In the genomic region with DNA sequence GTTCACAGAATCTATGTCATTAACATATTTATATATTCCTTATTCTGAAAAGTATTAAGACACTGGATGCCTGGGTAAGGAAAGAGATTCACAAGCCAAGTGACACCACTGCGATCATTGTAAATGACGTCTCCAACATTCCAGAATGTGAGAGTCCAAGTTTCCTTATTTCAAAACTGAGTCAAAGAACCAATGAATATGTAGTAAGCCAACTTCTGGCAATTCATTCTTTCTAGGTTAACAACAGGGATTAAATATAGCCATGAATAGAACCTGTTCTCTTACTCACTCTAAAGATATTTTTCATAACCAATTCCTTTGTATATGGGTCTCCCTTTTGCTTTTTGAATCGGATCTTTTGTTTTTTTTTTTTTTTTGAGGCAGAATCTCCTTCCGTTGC, we compare ENCODE assay signal across 16 cellular contexts. TPM values are rescaled to one million over a fixed set of nuclear protein-coding genes. Genes with fewer than 3 reads are reported as not detected.
A peak's percentile ranks its signal among the peaks of the same experiment; 100 is the strongest.
DNase-seq lines count a peak whose midpoint lies in the region; ATAC-seq and TF ChIP-seq lines count a peak whose summit lies in the region.
"Had no signal": no experiment of that assay in that cellular context is flagged by ENCODE, and none has a peak within 500 bp of the region (broad histone marks: within the 10 kb centered on the region; RNA-seq: fewer than 3 reads in every experiment).

No MANE protein-coding gene starts in this region.

- H2BK5ac ChIP-seq in trophoblast cell (ENCODE audit: low read depth, low read length, poor library complexity): no peak overlapping the region

- no peaks in the 10 kb centered on the region for H3K27me3 ChIP-seq in esophagus muscularis mucosa
- no peaks in the 10 kb centered on the region for H3K27me3 ChIP-seq in trophoblast cell (ENCODE audit: insufficient read depth, low read length)

- H3K4me2 ChIP-seq in trophoblast cell (ENCODE audit: low read length): no peak overlapping the region
- H3K4me2 ChIP-seq: KMS-11 had no signal

- H3K9me3 ChIP-seq in esophagus muscularis mucosa (no peaks in the 10 kb centered on the region), trophoblast cell (ENCODE audit: insufficient read depth, low read depth, low read length) (no peaks in the 10 kb centered on the region)
- H3K9me3 ChIP-seq: HAP-1 had no signal

- POLR2A ChIA-PET in RWPE1 (lab: Yijun Ruan, JAX; ENCODE audit: low non-redundant PET): no interaction called here

- WGBS in esophagus muscularis mucosa: 22% methylated on average over 4 of the region's 4 CpGs
- no CpG with 5 or more reads among the region's 4 CpGs for WGBS in trophoblast cell (ENCODE audit: extremely low coverage, insufficient coverage, insufficient read length)

- H3K14ac ChIP-seq in trophoblast cell (ENCODE audit: low read length): no peak overlapping the region

- no peak overlapping the region for H2AFZ ChIP-seq in trophoblast cell (ENCODE audit: insufficient read depth, low read length, poor library complexity)

- TF ChIP-seq CTCF in AG09309 (IDR thresholded peaks at IDR 0.05; ENCODE audit: control insufficient read depth, insufficient read depth, low read depth, low read length, missing control alignments): no peak
- TF ChIP-seq CTCF in RWPE1 (conservative IDR thresholded peaks at IDR 0.05; ENCODE audit: low read depth): no peak
- no peak for TF ChIP-seq CTCF in esophagus muscularis mucosa (IDR thresholded peaks at IDR 0.05)

- no peak overlapping the region for H2BK12ac ChIP-seq in trophoblast cell (ENCODE audit: low read length)

- ATAC-seq in activated CD8-positive, alpha-beta memory T cell treated with anti-CD3 and anti-CD28 coated beads, Interleukin-2, amount 10 ng/mL, durations not matched to agents 7 days and 5 days: no peak
- ATAC-seq in GM18498 (IDR thresholded peaks at IDR 0.05; ENCODE audit: unreplicated experiment): no peak

- peak overlapping the region; percentile 43; the same call in 1 of the 2 replicates for H3K27ac ChIP-seq in RWPE1
- H3K27ac ChIP-seq in esophagus muscularis mucosa (replicated peaks in 1 of 4): peak overlapping the region; percentile 72 to 80 (median 76)
- H3K27ac ChIP-seq in trophoblast cell (ENCODE audit: low read depth, low read length): no peak overlapping the region
- H3K27ac ChIP-seq: C4-2B, KMS-11 had no signal

- peaks cover 4% of the 10 kb centered on the region for H3K27me3 Mint-ChIP-seq in activated CD8-positive, alpha-beta memory T cell treated with anti-CD3 and anti-CD28 coated beads, Interleukin-2, amount 10 ng/mL, durations not matched to agents 7 days and 5 days
- H3K27me3 Mint-ChIP-seq: activated B cell treated with CpG ODN at 0.5 μM for 24 hours; dendritic cell treated with granulocyte-macrophage colony-stimulating factor and Interleukin-4, amounts not matched to agents 40 ng/mL and 50 ng/mL, for 4 days; naive B cell had no signal

- H3K79me2 ChIP-seq in trophoblast cell (ENCODE audit: control insufficient read depth, insufficient read depth, low read length, poor library complexity): peaks cover 23% of the 10 kb centered on the region

- no peak overlapping the region for H2AK5ac ChIP-seq in trophoblast cell (ENCODE audit: low read length)

- no peaks in the 10 kb centered on the region for H3K36me3 ChIP-seq in esophagus muscularis mucosa
- peaks cover 7 to 9% of the 10 kb centered on the region in 2 experiments for H3K36me3 ChIP-seq in trophoblast cell (ENCODE audit: control insufficient read depth in 1 of 2, insufficient read depth in 2 of 2, low read length in 2 of 2)
- H3K36me3 ChIP-seq: HAP-1 had no signal

- no peak overlapping the region for H4K91ac ChIP-seq in trophoblast cell (ENCODE audit: low read depth, low read length)

- H3K4me3 ChIP-seq in AG09309 (ENCODE audit: control insufficient read depth, low read depth, low read length): no peak overlapping the region
- H3K4me3 ChIP-seq in esophagus muscularis mucosa: no peak overlapping the region
- H3K4me3 ChIP-seq in trophoblast cell (ENCODE audit: low read depth, low read length): no peak overlapping the region
- H3K4me3 ChIP-seq: HAP-1 had no signal

- TF ChIP-seq POLR2A in esophagus muscularis mucosa (IDR thresholded peaks at IDR 0.05; ENCODE audit: low read depth): no peak

- H2BK120ac ChIP-seq in trophoblast cell (ENCODE audit: insufficient read depth, low read length, poor library complexity): no peak overlapping the region

- H3K9me3 Mint-ChIP-seq in activated CD8-positive, alpha-beta memory T cell treated with anti-CD3 and anti-CD28 coated beads, Interleukin-2, amount 10 ng/mL, durations not matched to agents 7 days and 5 days (ENCODE audit: low read depth): no peaks in the 10 kb centered on the region
- H3K9me3 Mint-ChIP-seq: activated B cell treated with CpG ODN at 0.5 μM for 24 hours; dendritic cell treated with granulocyte-macrophage colony-stimulating factor and Interleukin-4, amounts not matched to agents 40 ng/mL and 50 ng/mL, for 4 days; stimulated activated memory B cell treated with anti-CD40 and anti-IgM and Interleukin-4, amounts not matched to agents 10 μg/mL and 1 μg/mL and 100 μg/mL, for 72 hours had no signal

- intact Hi-C loops in esophagus muscularis mucosa (cut with DNase I): no loop called here

- no peak overlapping the region for H4K8ac ChIP-seq in trophoblast cell (ENCODE audit: low read depth, low read length)

- DNase-seq in AG09309 (ENCODE audit: low read depth) (peak; percentile 94), RWPE1 (ENCODE audit: low spot score) (peak; percentile 59), esophagus muscularis mucosa (ENCODE audit: extremely low spot score) (no peak), trophoblast cell (peak; percentile 41 to 72), NCI-H2107 treated with DMSO at 0.1 percent for 48 hours (lab: John Stamatoyannopoulos, UW; ENCODE audit: unreplicated experiment) (no peak)
- DNase-seq in activated CD4-positive, CD25-positive, alpha-beta regulatory T cell treated with anti-CD3 and anti-CD28 coated beads, Interleukin-2, amount 50 U/mL, for 72 hours: no peak
- no peak for DNase-seq in activated CD8-positive, alpha-beta memory T cell treated with anti-CD3 and anti-CD28 coated beads, Interleukin-2, amount 10 ng/mL, durations not matched to agents 7 days and 5 days
- DNase-seq: activated B cell treated with CpG ODN at 0.5 μM for 24 hours; naive B cell; stimulated activated CD4-positive, alpha-beta T cell treated with anti-CD3 and anti-CD28 coated beads, Interleukin-15, amount 100 ng/mL, for 24 hours had no signal

- no peak for TF ChIP-seq EP300 in esophagus muscularis mucosa (IDR thresholded peaks at IDR 0.05)

- H3K79me1 ChIP-seq in trophoblast cell (ENCODE audit: low read length): no peaks in the 10 kb centered on the region

- no peak overlapping the region for H4K12ac ChIP-seq in trophoblast cell (ENCODE audit: low read depth, low read length)

- no peak overlapping the region for H3K27ac Mint-ChIP-seq in activated CD8-positive, alpha-beta memory T cell treated with anti-CD3 and anti-CD28 coated beads, Interleukin-2, amount 10 ng/mL, durations not matched to agents 7 days and 5 days
- H3K27ac Mint-ChIP-seq: activated B cell treated with CpG ODN at 0.5 μM for 24 hours; dendritic cell treated with granulocyte-macrophage colony-stimulating factor and Interleukin-4, amounts not matched to agents 40 ng/mL and 50 ng/mL, for 4 days; naive B cell; stimulated activated memory B cell treated with anti-CD40 and anti-IgM and Interleukin-4, amounts not matched to agents 10 μg/mL and 1 μg/mL and 100 μg/mL, for 72 hours had no signal

- H3K4me1 ChIP-seq in esophagus muscularis mucosa (peaks cover 19 to 56% (median 42%) of the 10 kb centered on the region in 4 donors), trophoblast cell (ENCODE audit: control insufficient read depth in 1 of 2, insufficient read depth in 2 of 2, low read length in 2 of 2) (peaks cover 9 to 17% of the 10 kb centered on the region in 2 experiments)

- CTCF ChIA-PET in RWPE1 (lab: Yijun Ruan, JAX): interaction anchor here (0.6 kb wide), 1 partner anchor 20 kb away, joined by 11 read pairs; no protein-coding TSS in a partner anchor
- CTCF ChIA-PET in activated CD8-positive, alpha-beta memory T cell treated with anti-CD3 and anti-CD28 coated beads, Interleukin-2, amount 10 ng/mL, durations not matched to agents 7 days and 5 days (lab: Charles Lee): no interaction called here

- H3K36me3 Mint-ChIP-seq in activated CD8-positive, alpha-beta memory T cell treated with anti-CD3 and anti-CD28 coated beads, Interleukin-2, amount 10 ng/mL, durations not matched to agents 7 days and 5 days: no peaks in the 10 kb centered on the region
- H3K36me3 Mint-ChIP-seq: naive B cell; stimulated activated memory B cell treated with anti-CD40 and anti-IgM and Interleukin-4, amounts not matched to agents 10 μg/mL and 1 μg/mL and 100 μg/mL, for 72 hours had no signal

- H3K4me3 Mint-ChIP-seq in activated CD8-positive, alpha-beta memory T cell treated with anti-CD3 and anti-CD28 coated beads, Interleukin-2, amount 10 ng/mL, durations not matched to agents 7 days and 5 days: no peak overlapping the region
- H3K4me3 Mint-ChIP-seq: activated B cell treated with CpG ODN at 0.5 μM for 24 hours; dendritic cell treated with granulocyte-macrophage colony-stimulating factor and Interleukin-4, amounts not matched to agents 40 ng/mL and 50 ng/mL, for 4 days; naive B cell; stimulated activated memory B cell treated with anti-CD40 and anti-IgM and Interleukin-4, amounts not matched to agents 10 μg/mL and 1 μg/mL and 100 μg/mL, for 72 hours had no signal

- H3K23ac ChIP-seq in trophoblast cell (ENCODE audit: low read length): no peak overlapping the region

- no peak overlapping the region for H3K18ac ChIP-seq in trophoblast cell (ENCODE audit: low read length)

- no peak overlapping the region for H3K4ac ChIP-seq in trophoblast cell (ENCODE audit: low read depth, low read length)

- H3K4me1 Mint-ChIP-seq in activated CD8-positive, alpha-beta memory T cell treated with anti-CD3 and anti-CD28 coated beads, Interleukin-2, amount 10 ng/mL, durations not matched to agents 7 days and 5 days: no peaks in the 10 kb centered on the region
- H3K4me1 Mint-ChIP-seq: activated B cell treated with CpG ODN at 0.5 μM for 24 hours; naive B cell; stimulated activated memory B cell treated with anti-CD40 and anti-IgM and Interleukin-4, amounts not matched to agents 10 μg/mL and 1 μg/mL and 100 μg/mL, for 72 hours had no signal

- H3K9ac ChIP-seq in trophoblast cell (ENCODE audit: low read length): no peak overlapping the region
- H3K9ac ChIP-seq: KMS-11 had no signal

RNA-seq across cellular contexts. Expression of gene RAI14, which starts 18.1 kb away (rescaled TPM):
- total RNA-seq in esophagus muscularis mucosa: 10 to 100 TPM; 57.3 to 76.4 (median 68.1) TPM
- 251 and 256 TPM in 2 replicates for polyA plus RNA-seq in trophoblast cell (2013)
- under 1 TPM in 1 of 2 experiments, not detected in 1; 0.61 TPM for total RNA-seq in activated CD8-positive, alpha-beta memory T cell treated with anti-CD3 and anti-CD28 coated beads, Interleukin-2, amount 10 ng/mL, durations not matched to agents 7 days and 5 days

Comparison
In these comparisons a context has a peak if more than half of its experiments do, and no peak if none do; other contexts are left out.
1. DNase-seq: peak in AG09309 (single experiment), RWPE1 (single experiment) and trophoblast cell (2 of 2); none in esophagus muscularis mucosa (single experiment), activated CD4-positive, CD25-positive, alpha-beta regulatory T cell treated with anti-CD3 and anti-CD28 coated beads, Interleukin-2, amount 50 U/mL, for 72 hours (single experiment), activated CD8-positive, alpha-beta memory T cell treated with anti-CD3 and anti-CD28 coated beads, Interleukin-2, amount 10 ng/mL, durations not matched to agents 7 days and 5 days (single experiment) and NCI-H2107 treated with DMSO at 0.1 percent for 48 hours (single experiment).
2. RNA of gene RAI14, which starts 18.1 kb away (total RNA-seq): 57.3 to 76.4 TPM in esophagus muscularis mucosa; 0.61 TPM in activated CD8-positive, alpha-beta memory T cell treated with anti-CD3 and anti-CD28 coated beads, Interleukin-2, amount 10 ng/mL, durations not matched to agents 7 days and 5 days; every median in the first group is over 10 times any median in the second.